In the genomic region with DNA sequence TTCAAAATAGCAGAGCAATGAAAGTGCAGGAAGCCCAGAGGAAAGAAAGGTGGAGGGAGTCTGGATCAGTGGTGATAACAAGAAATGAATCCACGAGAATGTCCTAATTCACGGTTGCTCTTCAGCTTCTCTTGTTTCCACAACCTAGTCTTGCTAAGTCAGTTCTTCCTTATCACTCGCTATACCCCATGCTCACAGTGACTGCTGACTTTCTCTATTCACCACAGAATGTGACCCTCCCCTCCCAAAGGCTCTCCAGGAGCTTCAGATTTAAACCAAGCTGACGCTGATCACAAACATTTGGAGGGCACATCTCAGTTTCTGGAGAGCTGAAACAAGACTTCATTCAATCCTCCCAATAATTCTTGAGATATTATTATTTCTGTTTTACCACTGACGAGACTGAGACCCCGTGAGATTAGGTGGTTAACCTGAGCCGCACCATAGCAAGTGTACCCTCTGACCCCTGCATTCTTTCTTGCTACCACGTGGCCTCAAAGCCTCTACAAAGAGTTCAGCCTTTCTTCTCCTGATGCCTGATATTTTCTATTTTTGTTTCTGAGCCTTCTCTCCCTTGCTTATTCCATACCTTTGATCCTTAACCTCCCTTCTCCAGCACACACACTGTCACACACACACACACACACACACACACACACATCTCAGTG, we compare ENCODE assay signal across 17 cellular contexts. TPM values are rescaled to one million over a fixed set of nuclear protein-coding genes. Genes with fewer than 3 reads are reported as not detected.
DNase-seq lines count a peak whose midpoint lies in the region; ATAC-seq, FAIRE-seq and TF ChIP-seq lines count a peak whose summit lies in the region.
"Had no signal": no experiment of that assay in that cellular context is flagged by ENCODE, and none has a peak within 500 bp of the region (broad histone marks: within the 10 kb centered on the region; RNA-seq: fewer than 3 reads in every experiment).

No MANE protein-coding gene starts in this region.

- no peak overlapping the region for H3K4me3 Mint-ChIP-seq in WTC11
- H3K4me3 Mint-ChIP-seq: activated B cell treated with CpG ODN at 0.5 μM for 24 hours; activated naive CD8-positive, alpha-beta T cell treated with anti-CD3 and anti-CD28 coated beads, Interleukin-2, amount 50 U/mL, for 24 hours; CD8-positive, alpha-beta memory T cell; central memory CD8-positive, alpha-beta T cell; endodermal cell had no signal

- POLR2A ChIA-PET in WTC11 (lab: Charles Lee) = interaction anchor here (1.1 kb wide), 1 partner anchor 11 kb away, joined by 3 read pairs; the partner anchor contains the start of gene CCN1

- ATAC-seq in WTC11 = no peak
- ATAC-seq: activated naive CD8-positive, alpha-beta T cell treated with anti-CD3 and anti-CD28 coated beads, Interleukin-2, amount 50 U/mL, for 24 hours had no signal

- FAIRE-seq in keratinocyte (lab: Jason Lieb, UNC) = peak; percentile 43

- CTCF ChIA-PET in WTC11 (lab: Charles Lee) = interaction anchor here (1.0 to 2.1 kb wide), 2 partner anchors 11 to 14 kb away, joined by 3 to 5 read pairs; partner anchors contain the start of gene CCN1

- TF ChIP-seq CTCF in WTC11 (IDR thresholded peaks at IDR 0.05) (no peak), keratinocyte (optimal IDR thresholded peaks at IDR 0.05 in 1 of 3, IDR thresholded peaks at IDR 0.05 in 1 of 3, conservative IDR thresholded peaks at IDR 0.05 in 1 of 3; ENCODE audit: extremely low read depth in 1 of 3, insufficient read depth in 2 of 3, low read length in 3 of 3) (no peak)

- no peaks in the 10 kb centered on the region for H3K79me2 ChIP-seq in keratinocyte (ENCODE audit: control insufficient read depth, insufficient read depth, low read length)

- H3K4me1 Mint-ChIP-seq in WTC11 = no peaks in the 10 kb centered on the region; the same call in 1 of the 2 replicates
- H3K4me1 Mint-ChIP-seq: activated B cell treated with CpG ODN at 0.5 μM for 24 hours; CD8-positive, alpha-beta memory T cell; central memory CD8-positive, alpha-beta T cell had no signal

- no peak overlapping the region for H3K4me2 ChIP-seq in keratinocyte (ENCODE audit: control insufficient read depth, extremely low read depth, insufficient read depth, low read depth, low read length)

- peaks cover 62% of the 10 kb centered on the region for H3K4me1 ChIP-seq in keratinocyte (ENCODE audit: control insufficient read depth, extremely low read depth, insufficient read depth, low read length)
- H3K4me1 ChIP-seq in skeletal muscle tissue (ENCODE audit: control insufficient read depth in 3 of 3, insufficient read depth in 3 of 3, low read length in 3 of 3) = peaks cover 0 to 5% (median 0%) of the 10 kb centered on the region in 3 donors

- H3K27me3 ChIP-seq in keratinocyte (ENCODE audit: control insufficient read depth, extremely low read depth, insufficient read depth, low read length) = no peaks in the 10 kb centered on the region
- H3K27me3 ChIP-seq in skeletal muscle tissue (ENCODE audit: control insufficient read depth in 3 of 3, insufficient read depth in 3 of 3, low read length in 3 of 3) = no peaks in the 10 kb centered on the region

- DNase-seq in EL (peak; percentile 27), WTC11 (ENCODE audit: low spot score) (no peak), keratinocyte (ENCODE audit: low read depth, low spot score) (no peak), DMS 273 (lab: John Stamatoyannopoulos, UW; ENCODE audit: unreplicated experiment) (no peak), COLO829 (ENCODE audit: low spot score) (no peak), AML-193 (lab: John Stamatoyannopoulos, UW) (no peak), HPDE6-E6E7 (ENCODE audit: extremely low spot score) (no peak)
- DNase-seq: activated B cell treated with CpG ODN at 0.5 μM for 24 hours; activated naive CD8-positive, alpha-beta T cell treated with anti-CD3 and anti-CD28 coated beads, Interleukin-2, amount 50 U/mL, for 24 hours; CD8-positive, alpha-beta memory T cell; endodermal cell; NCI-H187 treated with DMSO at 0.1 percent for 48 hours; stimulated activated naive CD4-positive, alpha-beta T cell; T-helper 2 cell had no signal

- H3K4me3 ChIP-seq in keratinocyte (ENCODE audit: control insufficient read depth in 2 of 3, extremely low read depth in 1 of 3, insufficient read depth in 2 of 3, low read depth in 1 of 3, low read length in 3 of 3) = no peak overlapping the region
- no peak overlapping the region for H3K4me3 ChIP-seq in skeletal muscle tissue (ENCODE audit: low read length in 3 of 3)

- peaks cover 7% of the 10 kb centered on the region; the same call in 1 of the 2 replicates for H3K36me3 Mint-ChIP-seq in WTC11
- H3K36me3 Mint-ChIP-seq: CD8-positive, alpha-beta memory T cell had no signal

- H3K27ac ChIP-seq in keratinocyte (ENCODE audit: control insufficient read depth, insufficient read depth, low read length) = no peak overlapping the region
- H3K27ac ChIP-seq in skeletal muscle tissue (ENCODE audit: low read depth, low read length) = peak overlapping the region; percentile 5

- no peak overlapping the region for H2AFZ ChIP-seq in keratinocyte (ENCODE audit: control insufficient read depth, low read length)

- H3K9me3 ChIP-seq in keratinocyte (ENCODE audit: control insufficient read depth, low read depth, low read length) (no peaks in the 10 kb centered on the region), skeletal muscle tissue (ENCODE audit: control insufficient read depth in 3 of 3, low read length in 3 of 3) (no peaks in the 10 kb centered on the region)

- peaks cover 12% of the 10 kb centered on the region for H3K9me3 Mint-ChIP-seq in WTC11
- H3K9me3 Mint-ChIP-seq: activated B cell treated with CpG ODN at 0.5 μM for 24 hours; activated naive CD8-positive, alpha-beta T cell treated with anti-CD3 and anti-CD28 coated beads, Interleukin-2, amount 50 U/mL, for 24 hours; central memory CD8-positive, alpha-beta T cell; endodermal cell had no signal

- peak overlapping the region; percentile 25; the same call in 1 of the 2 replicates for H3K27ac Mint-ChIP-seq in WTC11
- H3K27ac Mint-ChIP-seq: activated B cell treated with CpG ODN at 0.5 μM for 24 hours; activated naive CD8-positive, alpha-beta T cell treated with anti-CD3 and anti-CD28 coated beads, Interleukin-2, amount 50 U/mL, for 24 hours; CD8-positive, alpha-beta memory T cell; endodermal cell had no signal

- H3K36me3 ChIP-seq in keratinocyte (ENCODE audit: control insufficient read depth in 2 of 2, extremely low read depth in 1 of 2, insufficient read depth in 2 of 2, low read length in 2 of 2) (no peaks in the 10 kb centered on the region), skeletal muscle tissue (ENCODE audit: control insufficient read depth in 3 of 3, insufficient read depth in 3 of 3, low read length in 3 of 3) (no peaks in the 10 kb centered on the region)

- dilution Hi-C loops in keratinocyte (cut with MboI; ENCODE audit: extremely low pct_ligation_motif_present, low sequenced_read_pairs) = no loop called here

- H3K9ac ChIP-seq in keratinocyte (ENCODE audit: control insufficient read depth, extremely low read depth, insufficient read depth, low read length) (no peak overlapping the region), skeletal muscle tissue (ENCODE audit: low read depth in 1 of 3, low read length in 3 of 3) (no peak overlapping the region)

- H3K27me3 Mint-ChIP-seq in WTC11 (ENCODE audit: low read depth) = no peaks in the 10 kb centered on the region

- no peaks in the 10 kb centered on the region for H4K20me1 ChIP-seq in keratinocyte (ENCODE audit: control insufficient read depth, extremely low read depth, insufficient read depth, low read length)

- no peaks in the 10 kb centered on the region for H3K9me1 ChIP-seq in keratinocyte (ENCODE audit: control insufficient read depth, extremely low read depth, insufficient read depth, low read length)

TF ChIP-seq in WTC11, 78 proteins besides CTCF, POLR2A, EP300 and RAD21 (continues in another document):
- no peak for TF ChIP-seq NR3C1 (CRISPR knock-in tag; conservative IDR thresholded peaks at IDR 0.05; ENCODE audit: low read depth)
- no peak for TF ChIP-seq ZNF263 (CRISPR knock-in tag; IDR thresholded peaks at IDR 0.05; ENCODE audit: low read depth)
- TF ChIP-seq, protein P1, sequence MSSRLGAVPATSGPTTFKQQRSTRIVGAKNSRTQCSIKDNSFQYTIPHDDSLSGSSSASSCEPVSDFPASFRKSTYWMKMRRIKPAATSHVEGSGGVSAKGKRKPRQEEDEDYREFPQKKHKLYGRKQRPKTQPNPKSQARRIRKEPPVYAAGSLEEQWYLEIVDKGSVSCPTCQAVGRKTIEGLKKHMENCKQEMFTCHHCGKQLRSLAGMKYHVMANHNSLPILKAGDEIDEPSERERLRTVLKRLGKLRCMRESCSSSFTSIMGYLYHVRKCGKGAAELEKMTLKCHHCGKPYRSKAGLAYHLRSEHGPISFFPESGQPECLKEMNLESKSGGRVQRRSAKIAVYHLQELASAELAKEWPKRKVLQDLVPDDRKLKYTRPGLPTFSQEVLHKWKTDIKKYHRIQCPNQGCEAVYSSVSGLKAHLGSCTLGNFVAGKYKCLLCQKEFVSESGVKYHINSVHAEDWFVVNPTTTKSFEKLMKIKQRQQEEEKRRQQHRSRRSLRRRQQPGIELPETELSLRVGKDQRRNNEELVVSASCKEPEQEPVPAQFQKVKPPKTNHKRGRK (CRISPR knock-in tag; IDR thresholded peaks at IDR 0.05; ENCODE audit: borderline replicate concordance) = no peak

RNA-seq across cellular contexts. Expression of gene CCN1, which starts 10.7 kb away (rescaled TPM):
- 64.1 to 91.0 TPM (median 89.9 TPM) in 3 replicates for total RNA-seq in WTC11 (2021)
- polyA plus RNA-seq in keratinocyte = 77.2 to 238 TPM (median 95.2 TPM) in 3 replicates
- 58.9 TPM for polyA plus RNA-seq in keratinocyte (2011; ENCODE audit: low read depth)
- 74.0 and 77.9 TPM in 2 replicates for polyA plus RNA-seq in keratinocyte (2011; cell fraction: cytosol; rRNA removed)
- 520 and 553 TPM in 2 replicates for polyA plus RNA-seq in keratinocyte (2011; cell fraction: nucleus; rRNA removed)
- 186 and 227 TPM in 2 replicates for polyA plus RNA-seq in keratinocyte (2012; ENCODE audit: low replicate concordance)
- 54.3 to 160 TPM (median 85.0 TPM) in 3 replicates for polyA minus RNA-seq in keratinocyte
- polyA minus RNA-seq in keratinocyte (2011; cell fraction: cytosol; rRNA and poly(A)+ RNA removed) = 143 TPM
- polyA minus RNA-seq in keratinocyte (2011; cell fraction: nucleus; rRNA and poly(A)+ RNA removed) = 180 and 278 TPM in 2 replicates
- 34.4 TPM for total RNA-seq in skeletal muscle tissue
- total RNA-seq: activated B cell treated with CpG ODN at 0.5 μM for 24 hours; activated CD8-positive, alpha-beta memory T cell treated with anti-CD3 and anti-CD28 coated beads for 36 hours had no signal
- polyA plus RNA-seq: CD8-positive, alpha-beta memory T cell had no signal
